10 cellular contexts compared by ENCODE assay signal in genomic region chr16:49833055-49833454, GRCh38. TPM values are rescaled to one million over a fixed set of nuclear protein-coding genes. Genes with fewer than 3 reads are reported as not detected.
DNase-seq lines count a peak whose midpoint lies in the region; ATAC-seq, FAIRE-seq and TF ChIP-seq lines count a peak whose summit lies in the region.
"Had no signal": no experiment of that assay in that cellular context is flagged by ENCODE, and none has a peak within 500 bp of the region (broad histone marks: within the 10 kb centered on the region; RNA-seq: fewer than 3 reads in every experiment).

No MANE protein-coding gene starts in this region.

- H3K27me3 ChIP-seq in hepatocyte (no peaks in the 10 kb centered on the region), pancreas (no peaks in the 10 kb centered on the region), aorta (ENCODE audit: control insufficient read depth in 1 of 2, insufficient read depth in 2 of 2, low read length in 1 of 2) (no peaks in the 10 kb centered on the region)

- peak overlapping the region; percentile 76 for H3K4me2 ChIP-seq in hepatocyte

- no peak overlapping the region for H3K4me3 Mint-ChIP-seq in activated T-cell treated with anti-CD3 and anti-CD28 coated beads, Interleukin-2, amount 50 U/mL, for 24 hours

- no peaks in the 10 kb centered on the region for H3K36me3 Mint-ChIP-seq in activated T-cell treated with anti-CD3 and anti-CD28 coated beads, Interleukin-2, amount 50 U/mL, for 24 hours (ENCODE audit: low read depth)

- no peaks in the 10 kb centered on the region for H3K36me3 ChIP-seq in hepatocyte (replicated peaks; ENCODE audit: insufficient read depth, low read depth)
- H3K36me3 ChIP-seq in pancreas, result no peaks in the 10 kb centered on the region
- no peaks in the 10 kb centered on the region for H3K36me3 ChIP-seq in aorta (ENCODE audit: control insufficient read depth in 1 of 2, insufficient read depth in 2 of 2, low read length in 1 of 2)

- H3K4me3 ChIP-seq in hepatocyte (no peak overlapping the region), pancreas (no peak overlapping the region), aorta (ENCODE audit: low read length in 2 of 2) (no peak overlapping the region)

- peak overlapping the region; percentile 98 for H3K27ac ChIP-seq in hepatocyte
- peak overlapping the region in 1 of 4 donors; percentile 5 for H3K27ac ChIP-seq in pancreas
- H3K27ac ChIP-seq in aorta (ENCODE audit: low read depth in 1 of 2, low read length in 2 of 2), result peak overlapping the region in 1 of 2 donors; percentile 74

- ATAC-seq in pancreas, result peak in 3 of 4 donors; percentile 22 to 36 (median 26)
- peak; percentile 66 for ATAC-seq in aorta (ENCODE audit: low FRiP score)
- ATAC-seq: stimulated activated naive CD8-positive, alpha-beta T cell treated with anti-CD3 and anti-CD28 coated beads, Interleukin-15, Interleukin-2, amounts not matched to agents 100 U/mL and 50 U/mL, for 24 hours had no signal

- no peaks in the 10 kb centered on the region for H3K9me2 ChIP-seq in hepatocyte (replicated peaks; ENCODE audit: insufficient read depth)

- peaks cover 26% of the 10 kb centered on the region for H3K27me3 Mint-ChIP-seq in activated T-cell treated with anti-CD3 and anti-CD28 coated beads, Interleukin-2, amount 50 U/mL, for 24 hours

- H3K9me3 Mint-ChIP-seq in activated T-cell treated with anti-CD3 and anti-CD28 coated beads, Interleukin-2, amount 50 U/mL, for 24 hours, result no peaks in the 10 kb centered on the region

- TF ChIP-seq CTCF in hepatocyte (IDR thresholded peaks at IDR 0.05; ENCODE audit: poor library complexity), result no peak
- TF ChIP-seq CTCF in pancreas (IDR thresholded peaks at IDR 0.05), result no peak

- H2AFZ ChIP-seq in hepatocyte, result no peak overlapping the region

- H3K4me1 Mint-ChIP-seq in activated T-cell treated with anti-CD3 and anti-CD28 coated beads, Interleukin-2, amount 50 U/mL, for 24 hours (ENCODE audit: low read depth), result no peaks in the 10 kb centered on the region

- H3K27ac Mint-ChIP-seq in activated T-cell treated with anti-CD3 and anti-CD28 coated beads, Interleukin-2, amount 50 U/mL, for 24 hours, result no peak overlapping the region

- no peak for FAIRE-seq in pancreas (lab: Jason Lieb, UNC)
- no peak for FAIRE-seq in GM19239 (lab: Jason Lieb, UNC)

- peaks cover 61% of the 10 kb centered on the region for H3K79me2 ChIP-seq in hepatocyte

- H3K4me1 ChIP-seq in hepatocyte (ENCODE audit: insufficient read depth) (peaks cover 67% of the 10 kb centered on the region), pancreas (no peaks in the 10 kb centered on the region), aorta (ENCODE audit: control insufficient read depth in 1 of 2, insufficient read depth in 2 of 2, low read length in 2 of 2) (no peaks in the 10 kb centered on the region)

- DNase-seq in dermis blood vessel endothelial cell, result peak; percentile 87
- DNase-seq in hepatocyte (ENCODE audit: low spot score), result peak; percentile 71
- DNase-seq in pancreas, result peak in 1 of 6 donors; percentile 40
- peak; percentile 79 to 80 for DNase-seq in aorta
- no peak for DNase-seq in activated T-cell treated with anti-CD3 and anti-CD28 coated beads, Interleukin-2, amount 50 U/mL, for 48 hours
- DNase-seq in GM19239 (ENCODE audit: insufficient read length, low spot score), result no peak
- no peak for DNase-seq in activated T-cell treated with anti-CD3 and anti-CD28 coated beads, Interleukin-2, amount 50 U/mL, for 24 hours
- DNase-seq: NCI-H1436; stimulated activated naive CD8-positive, alpha-beta T cell treated with anti-CD3 and anti-CD28 coated beads, Interleukin-15, Interleukin-2, amounts not matched to agents 100 U/mL and 50 U/mL, for 24 hours had no signal

- H3K9me3 ChIP-seq in hepatocyte (ENCODE audit: low read depth) (no peaks in the 10 kb centered on the region), pancreas (no peaks in the 10 kb centered on the region), aorta (ENCODE audit: control insufficient read depth, low read length) (no peaks in the 10 kb centered on the region)

- no peaks in the 10 kb centered on the region for H4K20me1 ChIP-seq in hepatocyte (ENCODE audit: insufficient read depth, poor library complexity, severe bottlenecking)

- WGBS in hepatocyte (ENCODE audit: low lambda C conversion rate, missing lambda C conversion rate), result 67% methylated on average over 12 of the region's 12 CpGs
- 84 to 89% methylated on average over 12 of the region's 12 CpGs for whole genome bisulfite sequencing in pancreas, 2 donors
- 21 to 24% methylated on average over 12 of the region's 12 CpGs for WGBS in aorta, 2 donors

- intact Hi-C loops in pancreas (cut with DNase I) (no loop called here), aorta (cut with DNase I) (loop anchor here (5.0 to 10.0 kb wide), 2 partner anchors 46 to 188 kb away; no protein-coding TSS in a partner anchor)

RNA-seq across cellular contexts. Expression of gene ZNF423, which starts 22.9 kb away (rescaled TPM):
- total RNA-seq in dermis blood vessel endothelial cell, result 7.1 and 13.4 TPM in 2 replicates
- total RNA-seq in hepatocyte, result 7.6 and 11.8 TPM in 2 replicates
- polyA plus RNA-seq in hepatocyte, result 9.6 and 11.3 TPM in 2 replicates
- total RNA-seq in pancreas, result 1 to 10 TPM; 2.9 to 5.1 (median 3.2) TPM
- 1 to 10 TPM in 1 of 2 donors, under 1 TPM in 1; 0.61 to 2.4 TPM for polyA plus RNA-seq in pancreas
- 10 to 100 TPM; 12.5 to 43.1 TPM for total RNA-seq in aorta
- polyA plus RNA-seq in aorta, result 1 to 10 TPM; 3.1 to 7.6 TPM
- total RNA-seq: HT1080 had no signal

Comparison
In these comparisons a context has a peak if more than half of its experiments do, and no peak if none do; other contexts are left out.
1. DNase-seq: peak in dermis blood vessel endothelial cell (single experiment), hepatocyte (single experiment) and aorta (2 of 2); none in activated T-cell treated with anti-CD3 and anti-CD28 coated beads, Interleukin-2, amount 50 U/mL, for 48 hours (0 of 2), GM19239 (single experiment) and activated T-cell treated with anti-CD3 and anti-CD28 coated beads, Interleukin-2, amount 50 U/mL, for 24 hours (single experiment).
2. intact Hi-C loops: an anchor here in aorta (5.0 to 10.0 kb wide); none called in pancreas.